Comparison of ENCODE assay signal across 28 cellular contexts in genomic region chr6:22035690-22036089, GRCh38.
DNase-seq lines count a peak whose midpoint lies in the region; ATAC-seq and TF ChIP-seq lines count a peak whose summit lies in the region.
"Had no signal": no experiment of that assay in that cellular context is flagged by ENCODE, and none has a peak within 500 bp of the region (broad histone marks: within the 10 kb centered on the region; RNA-seq: fewer than 3 reads in every experiment).

No MANE protein-coding gene starts in this region.

- H3K4me3 Mint-ChIP-seq in neural progenitor cell, result no peak overlapping the region
- H3K4me3 Mint-ChIP-seq: activated naive CD4-positive, alpha-beta T cell treated with anti-CD3 and anti-CD28 coated beads, Interleukin-2, amount 10 ng/mL, durations not matched to agents 7 days and 5 days; activated T-helper 17 cell treated with anti-CD3 and anti-CD28 coated beads, Interleukin-2, amount 50 U/mL, for 72 hours; CD8-positive, alpha-beta T cell had no signal

- peak overlapping the region; percentile 55 for H3K27ac Mint-ChIP-seq in neural progenitor cell
- H3K27ac Mint-ChIP-seq: activated naive CD4-positive, alpha-beta T cell treated with anti-CD3 and anti-CD28 coated beads, Interleukin-2, amount 10 ng/mL, durations not matched to agents 7 days and 5 days; activated T-helper 17 cell treated with anti-CD3 and anti-CD28 coated beads, Interleukin-2, amount 50 U/mL, for 72 hours; CD8-positive, alpha-beta T cell had no signal

- DNase-seq in PC-3 (no peak), hepatocyte (ENCODE audit: low spot score) (no peak), neural progenitor cell (ENCODE audit: low spot score) (no peak), sigmoid colon (no peak), uterus (no peak), NCI-H2171 (lab: John Stamatoyannopoulos, UW) (no peak), NOMO-1 (lab: John Stamatoyannopoulos, UW; ENCODE audit: unreplicated experiment in 2 of 2) (no peak)
- DNase-seq: activated CD4-positive, alpha-beta T cell treated with anti-CD3 and anti-CD28 coated beads for 48 hours; activated naive CD4-positive, alpha-beta T cell treated with anti-CD3 and anti-CD28 coated beads, Interleukin-2, amount 10 ng/mL, durations not matched to agents 7 days and 5 days; adrenal gland; AML-193; DMS 273 treated with DMSO at 0.1 percent for 48 hours; KG1; left ventricle myocardium superior; MM.1S; nucleus accumbens; SJCRH30; substantia nigra; T1000; upper lobe of right lung; WERI-Rb-1 had no signal

- WGBS in hepatocyte (ENCODE audit: low lambda C conversion rate, missing lambda C conversion rate), result 39% methylated on average over 4 of the region's 4 CpGs
- WGBS in sigmoid colon, 2 donors, result 56 to 71% methylated on average over 4 of the region's 4 CpGs

- H3F3A ChIP-seq in PC-3 (ENCODE audit: low read length, unreplicated experiment) (no peaks in the 10 kb centered on the region), neural progenitor cell (ENCODE audit: low read depth) (peaks cover 12% of the 10 kb centered on the region)

- CTCF ChIA-PET in PC-3 (lab: Charles Lee), result no interaction called here

- H2AFZ ChIP-seq in PC-3 (ENCODE audit: low read length), result 0 out of 2 replicates have a peak overlapping the region, but pooled peaks have one; percentile 6
- no peak overlapping the region for H2AFZ ChIP-seq in hepatocyte
- H2AFZ ChIP-seq in neural progenitor cell (replicated peaks), result no peak overlapping the region

- peaks cover 23% of the 10 kb centered on the region for H3K9me3 Mint-ChIP-seq in neural progenitor cell
- H3K9me3 Mint-ChIP-seq: activated T-helper 17 cell treated with anti-CD3 and anti-CD28 coated beads, Interleukin-2, amount 50 U/mL, for 72 hours had no signal

- TF ChIP-seq EP300 in sigmoid colon (IDR thresholded peaks at IDR 0.05), result no peak

- peaks cover 0 to 79% (median 46%) of the 10 kb centered on the region in 11 experiments; a peak in 15 of 22 replicates for H3K36me3 ChIP-seq in BLaER1 treated with 17β-estradiol and CSF1 and Interleukin-3, amounts not matched to agents 10 nM and 100 nM
- H3K36me3 ChIP-seq in PC-3 (ENCODE audit: low read depth, low read length) (no peaks in the 10 kb centered on the region), hepatocyte (replicated peaks; ENCODE audit: insufficient read depth, low read depth) (no peaks in the 10 kb centered on the region), neural progenitor cell (peaks cover 7% of the 10 kb centered on the region), sigmoid colon (no peaks in the 10 kb centered on the region), uterus (no peaks in the 10 kb centered on the region)
- H3K36me3 ChIP-seq: adrenal gland, gastroesophageal sphincter, SJCRH30, upper lobe of right lung, WERI-Rb-1 had no signal

- peaks cover 15 to 50% (median 35%) of the 10 kb centered on the region in 11 experiments for H3K9me3 ChIP-seq in BLaER1 treated with 17β-estradiol and CSF1 and Interleukin-3, amounts not matched to agents 10 nM and 100 nM (replicated peaks in 1 of 11)
- H3K9me3 ChIP-seq in PC-3 (ENCODE audit: low read length) (no peaks in the 10 kb centered on the region), hepatocyte (ENCODE audit: low read depth) (no peaks in the 10 kb centered on the region), neural progenitor cell (ENCODE audit: low read depth) (peaks cover 7% of the 10 kb centered on the region), sigmoid colon (no peaks in the 10 kb centered on the region), uterus (peaks cover 0 to 5% of the 10 kb centered on the region in 2 donors)
- H3K9me3 ChIP-seq: adrenal gland, body of pancreas had no signal

- no TSS peak for BruUV-seq in PC-3 (replicated peaks; lab: Mats Ljungman, UMichigan)

- intact Hi-C loops in PC-3 (cut with micrococcal nuclease) (no loop called here), sigmoid colon (cut with DNase I) (no loop called here), uterus (cut with DNase I; ENCODE audit: low total_unique reads) (no loop called here)

- peak overlapping the region in 2 of 11 experiments; percentile 25 to 29; a peak in 2 of 22 replicates for H3K9ac ChIP-seq in BLaER1 treated with 17β-estradiol and CSF1 and Interleukin-3, amounts not matched to agents 10 nM and 100 nM
- H3K9ac ChIP-seq in PC-3 (ENCODE audit: low read length) (no peak overlapping the region), neural progenitor cell (no peak overlapping the region)

- peaks cover 36% of the 10 kb centered on the region for H3K4me1 Mint-ChIP-seq in neural progenitor cell
- H3K4me1 Mint-ChIP-seq: activated naive CD4-positive, alpha-beta T cell treated with anti-CD3 and anti-CD28 coated beads, Interleukin-2, amount 10 ng/mL, durations not matched to agents 7 days and 5 days; activated T-helper 17 cell treated with anti-CD3 and anti-CD28 coated beads, Interleukin-2, amount 50 U/mL, for 72 hours had no signal

- no peaks in the 10 kb centered on the region for H4K20me1 ChIP-seq in BLaER1 treated with 17β-estradiol and CSF1 and Interleukin-3, amounts not matched to agents 10 nM and 100 nM
- H4K20me1 ChIP-seq in PC-3 (ENCODE audit: low read length), result no peaks in the 10 kb centered on the region
- H4K20me1 ChIP-seq in hepatocyte (ENCODE audit: insufficient read depth, poor library complexity, severe bottlenecking), result no peaks in the 10 kb centered on the region
- peaks cover 12% of the 10 kb centered on the region for H4K20me1 ChIP-seq in neural progenitor cell (ENCODE audit: low read depth)

- H3K27me3 ChIP-seq in BLaER1 treated with 17β-estradiol and CSF1 and Interleukin-3, amounts not matched to agents 10 nM and 100 nM, result no peaks in the 10 kb centered on the region
- no peaks in the 10 kb centered on the region for H3K27me3 ChIP-seq in PC-3 (ENCODE audit: low read length)
- H3K27me3 ChIP-seq in hepatocyte, result no peaks in the 10 kb centered on the region
- no peaks in the 10 kb centered on the region for H3K27me3 ChIP-seq in neural progenitor cell
- H3K27me3 ChIP-seq in sigmoid colon, result no peaks in the 10 kb centered on the region
- no peaks in the 10 kb centered on the region for H3K27me3 ChIP-seq in uterus
- H3K27me3 ChIP-seq: adrenal gland, body of pancreas, gastroesophageal sphincter, SJCRH30, upper lobe of right lung had no signal

- H3K27me3 Mint-ChIP-seq in neural progenitor cell (ENCODE audit: insufficient read depth, low read depth), result no peaks in the 10 kb centered on the region
- H3K27me3 Mint-ChIP-seq: activated naive CD4-positive, alpha-beta T cell treated with anti-CD3 and anti-CD28 coated beads, Interleukin-2, amount 10 ng/mL, durations not matched to agents 7 days and 5 days; activated T-helper 17 cell treated with anti-CD3 and anti-CD28 coated beads, Interleukin-2, amount 50 U/mL, for 72 hours; stimulated activated naive B cell treated with anti-CD40 and anti-IgM and Interleukin-4, amounts not matched to agents 10 μg/mL and 1 μg/mL and 100 μg/mL, for 72 hours had no signal

- POLR2A ChIA-PET in PC-3 (lab: Charles Lee; ENCODE audit: unreplicated experiment), result no interaction called here

- H3K4me3 ChIP-seq in BLaER1 treated with 17β-estradiol and CSF1 and Interleukin-3, amounts not matched to agents 10 nM and 100 nM, result no peak overlapping the region
- H3K4me3 ChIP-seq in PC-3 (ENCODE audit: low read length) (no peak overlapping the region), hepatocyte (no peak overlapping the region), neural progenitor cell (no peak overlapping the region), sigmoid colon (no peak overlapping the region), uterus (no peak overlapping the region)
- H3K4me3 ChIP-seq: adrenal gland, body of pancreas, gastroesophageal sphincter, SJCRH30, skin epidermis, upper lobe of right lung had no signal

- TF ChIP-seq POLR2A in sigmoid colon (IDR thresholded peaks at IDR 0.05) (no peak), uterus (IDR thresholded peaks at IDR 0.05) (no peak)

- ATAC-seq in PC-3, result no peak
- ATAC-seq: activated T-helper 17 cell treated with anti-CD3 and anti-CD28 coated beads, Interleukin-2, amount 50 U/mL, for 72 hours; CD8-positive, alpha-beta T cell; gastroesophageal sphincter; left ventricle myocardium superior had no signal

- H3K79me2 ChIP-seq in PC-3 (ENCODE audit: low read length) (no peaks in the 10 kb centered on the region), hepatocyte (no peaks in the 10 kb centered on the region), neural progenitor cell (ENCODE audit: low read depth) (peaks cover 20% of the 10 kb centered on the region)

- peaks cover 40% of the 10 kb centered on the region for H3K36me3 Mint-ChIP-seq in neural progenitor cell
- H3K36me3 Mint-ChIP-seq: activated naive CD4-positive, alpha-beta T cell treated with anti-CD3 and anti-CD28 coated beads, Interleukin-2, amount 10 ng/mL, durations not matched to agents 7 days and 5 days; CD8-positive, alpha-beta T cell had no signal

- H3K4me1 ChIP-seq in BLaER1 treated with 17β-estradiol and CSF1 and Interleukin-3, amounts not matched to agents 10 nM and 100 nM, result peaks cover 11 to 30% (median 22%) of the 10 kb centered on the region in 10 experiments; a peak in 19 of 20 replicates
- H3K4me1 ChIP-seq in PC-3 (ENCODE audit: insufficient read depth, low read length) (peaks cover 10% of the 10 kb centered on the region), hepatocyte (ENCODE audit: insufficient read depth) (peaks cover 22% of the 10 kb centered on the region), neural progenitor cell (peaks cover 24% of the 10 kb centered on the region), sigmoid colon (peaks cover 0 to 6% (median 0%) of the 10 kb centered on the region in 4 donors), uterus (no peaks in the 10 kb centered on the region)
- H3K4me1 ChIP-seq: adrenal gland, SJCRH30, upper lobe of right lung had no signal

- H3K9me2 ChIP-seq in PC-3 (replicated peaks; ENCODE audit: low read length), result no peaks in the 10 kb centered on the region
- no peaks in the 10 kb centered on the region for H3K9me2 ChIP-seq in hepatocyte (replicated peaks; ENCODE audit: insufficient read depth)

- H3K4me2 ChIP-seq in BLaER1 treated with 17β-estradiol and CSF1 and Interleukin-3, amounts not matched to agents 10 nM and 100 nM, result peak overlapping the region in 6 of 11 experiments; percentile 7 to 68 (median 50); a peak in 7 of 22 replicates
- no peak overlapping the region for H3K4me2 ChIP-seq in PC-3 (ENCODE audit: low read length)
- H3K4me2 ChIP-seq in hepatocyte, result peak overlapping the region; percentile 56
- peak overlapping the region; percentile 68 for H3K4me2 ChIP-seq in neural progenitor cell

- H3K27ac ChIP-seq in BLaER1 treated with 17β-estradiol and CSF1 and Interleukin-3, amounts not matched to agents 10 nM and 100 nM, result peak overlapping the region in 5 of 11 experiments; percentile 23 to 57 (median 26); a peak in 6 of 22 replicates
- no peak overlapping the region for H3K27ac ChIP-seq in PC-3 (ENCODE audit: low read length)
- peak overlapping the region; percentile 80 for H3K27ac ChIP-seq in hepatocyte
- no peak overlapping the region for H3K27ac ChIP-seq in neural progenitor cell
- no peak overlapping the region for H3K27ac ChIP-seq in sigmoid colon
- no peak overlapping the region for H3K27ac ChIP-seq in uterus
- H3K27ac ChIP-seq: adrenal gland, gastroesophageal sphincter, SJCRH30, upper lobe of right lung, WERI-Rb-1 had no signal

- TF ChIP-seq CTCF in PC-3 (conservative IDR thresholded peaks at IDR 0.05; ENCODE audit: low read depth, low read length), result no peak
- no peak for TF ChIP-seq CTCF in hepatocyte (IDR thresholded peaks at IDR 0.05; ENCODE audit: poor library complexity)
- TF ChIP-seq CTCF in neural progenitor cell (IDR thresholded peaks at IDR 0.05), result no peak
- no peak for TF ChIP-seq CTCF in sigmoid colon (IDR thresholded peaks at IDR 0.05)
- TF ChIP-seq CTCF in uterus (IDR thresholded peaks at IDR 0.05), result no peak
